20 cellular contexts compared by ENCODE assay signal in the genomic region with DNA sequence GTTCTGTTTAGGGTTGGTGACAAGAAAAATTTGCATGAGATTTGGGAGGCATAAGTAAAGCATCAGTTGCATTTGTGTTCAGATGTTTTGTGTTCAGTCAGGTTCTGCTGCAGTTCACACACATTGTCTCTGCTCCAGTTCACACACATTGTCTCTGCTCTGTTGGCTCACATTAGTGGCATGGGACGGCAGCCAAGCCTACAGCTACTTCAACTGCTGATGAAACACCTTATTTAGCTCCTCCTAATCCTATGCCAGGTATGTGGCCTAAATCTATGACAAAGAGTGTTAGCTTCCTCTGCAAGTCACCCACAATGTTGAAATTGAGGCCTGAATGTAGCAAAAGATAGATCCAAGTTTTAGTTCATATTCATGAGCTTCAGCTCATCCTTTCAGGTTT.
DNase-seq lines count a peak whose midpoint lies in the region; ATAC-seq and TF ChIP-seq lines count a peak whose summit lies in the region.
"Had no signal": no experiment of that assay in that cellular context is flagged by ENCODE, and none has a peak within 500 bp of the region (broad histone marks: within the 10 kb centered on the region; RNA-seq: fewer than 3 reads in every experiment).

No MANE protein-coding gene starts in this region.

- no peaks in the 10 kb centered on the region for H3K79me2 ChIP-seq in Karpas-422 (ENCODE audit: low read length)
- H3K79me2 ChIP-seq in neural progenitor cell (ENCODE audit: low read depth) = no peaks in the 10 kb centered on the region

- H3K9me3 ChIP-seq in Karpas-422 (ENCODE audit: low read length) (no peaks in the 10 kb centered on the region), neural progenitor cell (ENCODE audit: low read depth) (no peaks in the 10 kb centered on the region), gastrocnemius medialis (no peaks in the 10 kb centered on the region)
- H3K9me3 ChIP-seq: ovary, vagina had no signal

- H3K27ac ChIP-seq in Karpas-422 (ENCODE audit: low read length) = no peak overlapping the region
- no peak overlapping the region for H3K27ac ChIP-seq in neural progenitor cell
- H3K27ac ChIP-seq in gastrocnemius medialis = no peak overlapping the region
- H3K27ac ChIP-seq: ovary, vagina had no signal

- no peaks in the 10 kb centered on the region for H3K9me2 ChIP-seq in Karpas-422 (replicated peaks; ENCODE audit: insufficient read depth, low read length)

- H3K4me3 Mint-ChIP-seq in neural progenitor cell = no peak overlapping the region
- H3K4me3 Mint-ChIP-seq: activated naive CD8-positive, alpha-beta T cell treated with anti-CD3 and anti-CD28 coated beads for 36 hours; activated T-helper 1 cell treated with anti-CD3 and anti-CD28 coated beads, Interleukin-12 subunit alpha, Interleukin-12 subunit beta, Interleukin-2, Interleukin-4 antibody, amounts not matched to agents 30 ng/mL and 10 ng/mL and 1 ng/mL, durations not matched to agents 14 hours and 24 hours and 36 hours; brain; T-helper 1 cell treated with Interleukin-12 subunit alpha and Interleukin-12 subunit beta and Interleukin-4 antibody, amounts not matched to agents 30 μg/mL and 1 μg/mL, for 36 hours had no signal

- H3K4me3 ChIP-seq in Karpas-422 (ENCODE audit: low read length) (no peak overlapping the region), neural progenitor cell (no peak overlapping the region), gastrocnemius medialis (no peak overlapping the region)
- H3K4me3 ChIP-seq: ovary, vagina had no signal

- H4K20me1 ChIP-seq in Karpas-422 (ENCODE audit: insufficient read depth, low read depth, low read length) (no peaks in the 10 kb centered on the region), neural progenitor cell (ENCODE audit: low read depth) (no peaks in the 10 kb centered on the region)

- H3K9ac ChIP-seq in Karpas-422 (ENCODE audit: low read length) (no peak overlapping the region), neural progenitor cell (no peak overlapping the region)

- H3K27ac Mint-ChIP-seq in neural progenitor cell = no peak overlapping the region
- H3K27ac Mint-ChIP-seq: activated naive CD8-positive, alpha-beta T cell treated with anti-CD3 and anti-CD28 coated beads for 36 hours; activated T-helper 1 cell treated with anti-CD3 and anti-CD28 coated beads, Interleukin-12 subunit alpha, Interleukin-12 subunit beta, Interleukin-2, Interleukin-4 antibody, amounts not matched to agents 30 ng/mL and 10 ng/mL and 1 ng/mL, durations not matched to agents 14 hours and 24 hours and 36 hours; brain; T-helper 1 cell treated with Interleukin-12 subunit alpha and Interleukin-12 subunit beta and Interleukin-4 antibody, amounts not matched to agents 30 μg/mL and 1 μg/mL, for 36 hours had no signal

- H2AFZ ChIP-seq in Karpas-422 (ENCODE audit: low read length) (no peak overlapping the region), neural progenitor cell (replicated peaks) (no peak overlapping the region)

- H3K4me1 ChIP-seq in Karpas-422 (ENCODE audit: low read length) = peaks cover 15% of the 10 kb centered on the region
- H3K4me1 ChIP-seq in neural progenitor cell = no peaks in the 10 kb centered on the region
- no peaks in the 10 kb centered on the region for H3K4me1 ChIP-seq in gastrocnemius medialis
- H3K4me1 ChIP-seq: vagina had no signal

- no peak for TF ChIP-seq CTCF in neural progenitor cell (IDR thresholded peaks at IDR 0.05)
- no peak for TF ChIP-seq CTCF in gastrocnemius medialis (IDR thresholded peaks at IDR 0.05 in 4 of 5, conservative IDR thresholded peaks at IDR 0.05 in 1 of 5)

- intact Hi-C loops in gastrocnemius medialis (cut with DNase I; ENCODE audit: low total_unique reads) = no loop called here

- H3K36me3 Mint-ChIP-seq in neural progenitor cell = no peaks in the 10 kb centered on the region
- H3K36me3 Mint-ChIP-seq: activated naive CD8-positive, alpha-beta T cell treated with anti-CD3 and anti-CD28 coated beads for 36 hours; brain had no signal

- H3K4me2 ChIP-seq in Karpas-422 (ENCODE audit: low read depth, low read length, poor library complexity, severe bottlenecking) = no peak overlapping the region
- H3K4me2 ChIP-seq in neural progenitor cell = no peak overlapping the region

- DNase-seq in Karpas-422 = peak; percentile 52
- peak; percentile 67 for DNase-seq in NCI-H2029 treated with DMSO at 0.1 percent for 48 hours (lab: John Stamatoyannopoulos, UW)
- peak; percentile 83 to 90 for DNase-seq in cerebellar nuclear complex (lab: John Stamatoyannopoulos, UW)
- peak; percentile 56 for DNase-seq in neural progenitor cell (ENCODE audit: low spot score)
- no peak for DNase-seq in gastrocnemius medialis
- no peak for DNase-seq in effector CD4-positive, alpha-beta T cell
- DNase-seq: activated CD4-positive, CD25-positive, alpha-beta regulatory T cell; activated CD8-positive, alpha-beta memory T cell treated with anti-CD3 and anti-CD28 coated beads for 24 hours; activated naive CD8-positive, alpha-beta T cell treated with anti-CD3 and anti-CD28 coated beads for 36 hours; HCEC 1CT; Kasumi-1; NCI-H1436 treated with DMSO at 0.1 percent for 48 hours; ovary; stimulated activated CD4-positive, alpha-beta T cell treated with anti-CD3 and anti-CD28 coated beads, Interleukin-4, amount 100 ng/mL, for 1 hour had no signal

- no peaks in the 10 kb centered on the region for H3K4me1 Mint-ChIP-seq in neural progenitor cell
- H3K4me1 Mint-ChIP-seq: activated naive CD8-positive, alpha-beta T cell treated with anti-CD3 and anti-CD28 coated beads for 36 hours; brain had no signal

- no peaks in the 10 kb centered on the region for H3K27me3 Mint-ChIP-seq in neural progenitor cell (ENCODE audit: insufficient read depth, low read depth)
- H3K27me3 Mint-ChIP-seq: activated naive CD8-positive, alpha-beta T cell treated with anti-CD3 and anti-CD28 coated beads for 36 hours had no signal

- in situ Hi-C loops in gastrocnemius medialis (cut with MboI; ENCODE audit: low sequenced_read_pairs in 4 of 4) = loop anchor here in 1 of 4 donors (25.0 kb wide), 1 partner anchor 108 kb away; no protein-coding TSS in a partner anchor

- H3F3A ChIP-seq in neural progenitor cell (ENCODE audit: low read depth) = no peaks in the 10 kb centered on the region

- no peak for ATAC-seq in gastrocnemius medialis
- ATAC-seq in HG03571 (IDR thresholded peaks at IDR 0.05; ENCODE audit: unreplicated experiment) = no peak
- ATAC-seq in GM18867 (IDR thresholded peaks at IDR 0.05; ENCODE audit: unreplicated experiment) = no peak

- H3K27me3 ChIP-seq in Karpas-422 (ENCODE audit: low read length) (no peaks in the 10 kb centered on the region), neural progenitor cell (no peaks in the 10 kb centered on the region), gastrocnemius medialis (no peaks in the 10 kb centered on the region)
- H3K27me3 ChIP-seq: ovary, vagina had no signal

- TF ChIP-seq POLR2A in gastrocnemius medialis (IDR thresholded peaks at IDR 0.05) = no peak

- H3K36me3 ChIP-seq in Karpas-422 (ENCODE audit: insufficient read depth, low read length) (no peaks in the 10 kb centered on the region), neural progenitor cell (no peaks in the 10 kb centered on the region), gastrocnemius medialis (no peaks in the 10 kb centered on the region)
- H3K36me3 ChIP-seq: ovary, vagina had no signal

- peaks cover 2% of the 10 kb centered on the region for H3K9me3 Mint-ChIP-seq in neural progenitor cell
- H3K9me3 Mint-ChIP-seq: activated naive CD8-positive, alpha-beta T cell treated with anti-CD3 and anti-CD28 coated beads for 36 hours; activated T-helper 1 cell treated with anti-CD3 and anti-CD28 coated beads, Interleukin-12 subunit alpha, Interleukin-12 subunit beta, Interleukin-2, Interleukin-4 antibody, amounts not matched to agents 30 ng/mL and 10 ng/mL and 1 ng/mL, durations not matched to agents 14 hours and 24 hours and 36 hours; T-helper 1 cell treated with Interleukin-12 subunit alpha and Interleukin-12 subunit beta and Interleukin-4 antibody, amounts not matched to agents 30 μg/mL and 1 μg/mL, for 36 hours had no signal

Comparison
In these comparisons a context has a peak if more than half of its experiments do, and no peak if none do; other contexts are left out.
1. DNase-seq: peak in Karpas-422 (single experiment), NCI-H2029 treated with DMSO at 0.1 percent for 48 hours (single experiment), cerebellar nuclear complex (2 of 2) and neural progenitor cell (single experiment); none in gastrocnemius medialis (0 of 2) and effector CD4-positive, alpha-beta T cell (single experiment).